8 cellular contexts compared by ENCODE assay signal in genomic region chrX:54808109-54808604, GRCh38. TPM values are rescaled to one million over a fixed set of nuclear protein-coding genes. Genes with fewer than 3 reads are reported as not detected.
DNase-seq lines count a peak whose midpoint lies in the region; ATAC-seq and TF ChIP-seq lines count a peak whose summit lies in the region.

No MANE protein-coding gene starts in this region.

- peak overlapping the region; percentile 86 for H3K4me3 ChIP-seq in CD8-positive, alpha-beta memory T cell (ENCODE audit: low read length)
- H3K4me3 ChIP-seq in iPS-20b (ENCODE audit: low read length) (peak overlapping the region; percentile 97), skeletal muscle cell (ENCODE audit: low read depth, low read length) (peak overlapping the region; percentile 74)

- ATAC-seq in GM19463 (IDR thresholded peaks at IDR 0.05; ENCODE audit: unreplicated experiment) (peak; percentile 21), SK-N-SH treated with all-trans-retinoic acid at 6 μM for 48 hours (peak; percentile 71), GM18873 (IDR thresholded peaks at IDR 0.05; ENCODE audit: low FRiP score, unreplicated experiment) (no peak)

- no peaks in the 10 kb centered on the region for H3K9me3 Mint-ChIP-seq in CD8-positive, alpha-beta memory T cell
- peaks cover 0 to 24% (median 3%) of the 10 kb centered on the region in 5 experiments for H3K9me3 Mint-ChIP-seq in brain

- DNase-seq in CD8-positive, alpha-beta memory T cell: peak in 4 of 5 donors; percentile 46 to 71 (median 52)
- DNase-seq in HT-29 (ENCODE audit: low spot score): peak; percentile 16
- no peak for DNase-seq in skeletal muscle cell (ENCODE audit: low read depth)

- H3K4me3 Mint-ChIP-seq in CD8-positive, alpha-beta memory T cell: peak overlapping the region; percentile 88 to 99 (median 98)
- H3K4me3 Mint-ChIP-seq in brain: peak overlapping the region; percentile 96 to 100 (median 98)

- no peaks in the 10 kb centered on the region for H3K27me3 ChIP-seq in CD8-positive, alpha-beta memory T cell (ENCODE audit: insufficient read depth, low read length, poor library complexity, severe bottlenecking)
- no peaks in the 10 kb centered on the region for H3K27me3 ChIP-seq in iPS-20b (ENCODE audit: insufficient read depth, low read length)

- peak overlapping the region in 7 of 8 donors; percentile 88 to 99 (median 94) for H3K27ac Mint-ChIP-seq in CD8-positive, alpha-beta memory T cell
- peak overlapping the region; percentile 98 to 100 (median 99) for H3K27ac Mint-ChIP-seq in brain

- TF ChIP-seq CTCF in brain (conservative IDR thresholded peaks at IDR 0.05): no peak

- H3K9me3 ChIP-seq in CD8-positive, alpha-beta memory T cell (ENCODE audit: low read length): no peaks in the 10 kb centered on the region
- no peaks in the 10 kb centered on the region for H3K9me3 ChIP-seq in iPS-20b (ENCODE audit: insufficient read depth, low read depth, low read length)

- peaks cover 0 to 8% of the 10 kb centered on the region in 2 donors for H3K27me3 Mint-ChIP-seq in CD8-positive, alpha-beta memory T cell
- peaks cover 4% of the 10 kb centered on the region for H3K27me3 Mint-ChIP-seq in brain

- POLR2A ChIA-PET in CD8-positive, alpha-beta memory T cell (lab: Charles Lee): interaction anchor here (0.6 to 1.3 kb wide), 5 partner anchors 169 to 910 kb away, joined by 3 to 10 read pairs (median 3); partner anchors contain the start of gene PHF8

- peaks cover 25% of the 10 kb centered on the region for H3K36me3 ChIP-seq in CD8-positive, alpha-beta memory T cell (ENCODE audit: insufficient read depth, low read length)
- peaks cover 38% of the 10 kb centered on the region for H3K36me3 ChIP-seq in iPS-20b (ENCODE audit: insufficient read depth, low read depth, low read length)

- CTCF ChIA-PET in CD8-positive, alpha-beta memory T cell (lab: Charles Lee): interaction anchor here (1.3 kb wide), 1 partner anchor 249 kb away, joined by 3 read pairs; no protein-coding TSS in a partner anchor

- H3K4me1 Mint-ChIP-seq in CD8-positive, alpha-beta memory T cell: peaks cover 9 to 24% (median 12%) of the 10 kb centered on the region in 3 donors
- H3K4me1 Mint-ChIP-seq in brain: peaks cover 42% of the 10 kb centered on the region

- peaks cover 7% of the 10 kb centered on the region for H3K4me1 ChIP-seq in CD8-positive, alpha-beta memory T cell (ENCODE audit: insufficient read depth, low read length)
- H3K4me1 ChIP-seq in iPS-20b (ENCODE audit: insufficient read depth, low read length): peaks cover 9% of the 10 kb centered on the region; the same call in 1 of the 2 replicates

- H3K9ac ChIP-seq in iPS-20b (ENCODE audit: low read depth, low read length): peak overlapping the region; percentile 92; the same call in 1 of the 2 replicates

- peak overlapping the region; percentile 82 for H3K27ac ChIP-seq in CD8-positive, alpha-beta memory T cell (ENCODE audit: low read depth, low read length)
- H3K27ac ChIP-seq in iPS-20b (ENCODE audit: low read length): peak overlapping the region; percentile 94

- H3K36me3 Mint-ChIP-seq in CD8-positive, alpha-beta memory T cell: peaks cover 0 to 44% (median 5%) of the 10 kb centered on the region in 3 donors
- peaks cover 33% of the 10 kb centered on the region for H3K36me3 Mint-ChIP-seq in brain

TF ChIP-seq in SK-N-SH treated with all-trans-retinoic acid at 6 μM for 48 hours, 23 proteins besides CTCF, POLR2A, EP300 and RAD21:
- TF ChIP-seq POU6F1 (CRISPR knock-in tag; IDR thresholded peaks at IDR 0.05; ENCODE audit: borderline replicate concordance, low read depth) (no peak), ZNF70 (CRISPR knock-in tag; IDR thresholded peaks at IDR 0.05) (no peak), ESRRG (CRISPR knock-in tag; IDR thresholded peaks at IDR 0.05) (no peak), ARNTL (CRISPR knock-in tag; IDR thresholded peaks at IDR 0.05; ENCODE audit: borderline replicate concordance, low read depth) (no peak), ZC3H10 (CRISPR knock-in tag; IDR thresholded peaks at IDR 0.05) (no peak), TCF4 (CRISPR knock-in tag; IDR thresholded peaks at IDR 0.05; ENCODE audit: borderline replicate concordance) (no peak), PATZ1 (CRISPR knock-in tag; IDR thresholded peaks at IDR 0.05; ENCODE audit: borderline replicate concordance) (no peak), ZNF8 (CRISPR knock-in tag; IDR thresholded peaks at IDR 0.05) (no peak), RARB (CRISPR knock-in tag; IDR thresholded peaks at IDR 0.05) (no peak), OSR1 (CRISPR knock-in tag; IDR thresholded peaks at IDR 0.05) (no peak)
- TF ChIP-seq, protein P1, sequence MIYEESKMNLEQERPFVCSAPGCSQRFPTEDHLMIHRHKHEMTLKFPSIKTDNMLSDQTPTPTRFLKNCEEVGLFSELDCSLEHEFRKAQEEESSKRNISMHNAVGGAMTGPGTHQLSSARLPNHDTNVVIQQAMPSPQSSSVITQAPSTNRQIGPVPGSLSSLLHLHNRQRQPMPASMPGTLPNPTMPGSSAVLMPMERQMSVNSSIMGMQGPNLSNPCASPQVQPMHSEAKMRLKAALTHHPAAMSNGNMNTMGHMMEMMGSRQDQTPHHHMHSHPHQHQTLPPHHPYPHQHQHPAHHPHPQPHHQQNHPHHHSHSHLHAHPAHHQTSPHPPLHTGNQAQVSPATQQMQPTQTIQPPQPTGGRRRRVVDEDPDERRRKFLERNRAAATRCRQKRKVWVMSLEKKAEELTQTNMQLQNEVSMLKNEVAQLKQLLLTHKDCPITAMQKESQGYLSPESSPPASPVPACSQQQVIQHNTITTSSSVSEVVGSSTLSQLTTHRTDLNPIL (CRISPR knock-in tag; IDR thresholded peaks at IDR 0.05; ENCODE audit: low read depth): no peak

RNA-seq across cellular contexts. Expression of gene MAGED2, which starts 0.6 kb away (rescaled TPM):
- total RNA-seq in CD8-positive, alpha-beta memory T cell: 10 to 100 TPM; 43.0 to 45.6 TPM
- 124 TPM for polyA plus RNA-seq in CD8-positive, alpha-beta memory T cell
- total RNA-seq in HT-29 (2014; rRNA removed; shearing (Covaris generic)): 32.8 and 35.4 TPM in 2 replicates
- polyA plus RNA-seq in brain (ENCODE audit: insufficient read depth, low read depth, low replicate concordance): 286 TPM

RNA-seq across cellular contexts. Expression of gene ITIH6, which starts 10.1 kb away (rescaled TPM):
- total RNA-seq in CD8-positive, alpha-beta memory T cell: not detected
- not detected for polyA plus RNA-seq in CD8-positive, alpha-beta memory T cell
- total RNA-seq in HT-29 (2014; rRNA removed; shearing (Covaris generic)): 0.20 TPM in 1 of 2 replicates, not detected in the other
- polyA plus RNA-seq in brain (ENCODE audit: insufficient read depth, low read depth, low replicate concordance): not detected
